Comparison of ENCODE assay signal across 13 cellular contexts in the genomic region with DNA sequence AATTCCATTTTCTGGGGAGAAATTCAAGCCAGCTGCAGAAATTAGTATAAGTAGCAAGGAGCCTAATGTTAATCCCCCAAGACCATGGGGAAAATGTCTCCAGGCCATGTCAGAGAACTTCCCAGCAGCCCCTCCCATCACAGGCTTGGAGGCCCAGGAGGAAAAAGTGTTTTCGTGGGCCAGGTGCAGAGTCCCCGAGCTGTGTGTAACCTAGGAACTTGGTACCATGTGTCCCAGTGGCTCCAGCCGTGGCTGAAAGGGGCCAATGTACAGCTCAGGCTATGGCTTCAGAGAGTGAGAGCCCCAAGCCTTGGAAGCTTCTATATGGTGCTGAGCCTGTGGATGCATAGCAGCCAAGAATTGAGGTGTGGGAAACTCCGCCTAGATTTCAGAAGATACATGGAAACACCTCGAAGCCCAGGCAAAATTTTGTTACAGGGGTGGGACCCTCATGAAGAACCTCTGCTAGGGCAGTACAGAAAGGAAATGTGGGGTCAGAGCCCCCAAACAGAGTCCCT.
DNase-seq lines count a peak whose midpoint lies in the region; ATAC-seq and TF ChIP-seq lines count a peak whose summit lies in the region.
"Had no signal": no experiment of that assay in that cellular context is flagged by ENCODE, and none has a peak within 500 bp of the region (broad histone marks: within the 10 kb centered on the region; RNA-seq: fewer than 3 reads in every experiment).

No MANE protein-coding gene starts in this region.

- H3K4me3 Mint-ChIP-seq in Caco-2 (ENCODE audit: unreplicated experiment): no peak overlapping the region

- TF ChIP-seq CTCF in HEK293 (tag by site-specific recombination; IDR thresholded peaks at IDR 0.05) (no peak), esophagus muscularis mucosa (IDR thresholded peaks at IDR 0.05) (no peak), vagina (IDR thresholded peaks at IDR 0.05) (no peak), dorsolateral prefrontal cortex (IDR thresholded peaks at IDR 0.05 in 54 of 56, conservative IDR thresholded peaks at IDR 0.05 in 2 of 56; ENCODE audit: low read depth in 1 of 56, partially characterized antibody in 56 of 56) (no peak), Caco-2 (IDR thresholded peaks at IDR 0.05; ENCODE audit: insufficient read depth in 1 of 2, low read depth in 1 of 2, low read length in 1 of 2, severe bottlenecking in 1 of 2, unreplicated experiment in 1 of 2) (no peak)

- no peak for TF ChIP-seq EP300 in esophagus muscularis mucosa (IDR thresholded peaks at IDR 0.05)

- H3K36me3 ChIP-seq in HEK293 (ENCODE audit: control insufficient read depth in 2 of 2, insufficient read depth in 1 of 2, low read length in 2 of 2) (no peaks in the 10 kb centered on the region), esophagus muscularis mucosa (no peaks in the 10 kb centered on the region), vagina (no peaks in the 10 kb centered on the region), Caco-2 (ENCODE audit: control insufficient read depth, insufficient read depth, low read length) (no peaks in the 10 kb centered on the region)
- H3K36me3 ChIP-seq: BE2C had no signal

- H3K36me3 Mint-ChIP-seq in Caco-2 (ENCODE audit: insufficient read depth, unreplicated experiment): no peaks in the 10 kb centered on the region

- ATAC-seq in GM21526 (IDR thresholded peaks at IDR 0.05; ENCODE audit: low FRiP score, unreplicated experiment): no peak
- ATAC-seq: HCT116 had no signal

- H3K9me3 ChIP-seq in HEK293 (ENCODE audit: control insufficient read depth, insufficient read depth, low read depth, low read length) (no peaks in the 10 kb centered on the region), esophagus muscularis mucosa (peaks cover 0 to 6% (median 0%) of the 10 kb centered on the region in 4 donors), vagina (no peaks in the 10 kb centered on the region), Caco-2 (no peaks in the 10 kb centered on the region)
- H3K9me3 ChIP-seq: BE2C had no signal

- TF ChIP-seq POLR2A in esophagus muscularis mucosa (IDR thresholded peaks at IDR 0.05; ENCODE audit: low read depth): no peak
- no peak for TF ChIP-seq POLR2A in vagina (IDR thresholded peaks at IDR 0.05)

- H3K27ac ChIP-seq in HEK293 (ENCODE audit: extremely low read depth, low read depth, low read length): no peak overlapping the region
- no peak overlapping the region for H3K27ac ChIP-seq in esophagus muscularis mucosa (replicated peaks in 1 of 4)
- peak overlapping the region; percentile 72 for H3K27ac ChIP-seq in vagina
- no peak overlapping the region for H3K27ac ChIP-seq in dorsolateral prefrontal cortex
- H3K27ac ChIP-seq: C4-2B had no signal

- no peak overlapping the region for H3K27ac Mint-ChIP-seq in Caco-2 (ENCODE audit: unreplicated experiment)
- H3K27ac Mint-ChIP-seq: CD4-positive, alpha-beta memory T cell had no signal

- no peaks in the 10 kb centered on the region for H3K27me3 Mint-ChIP-seq in Caco-2 (ENCODE audit: insufficient read depth, unreplicated experiment)

- H3K4me1 ChIP-seq in HEK293 (ENCODE audit: control insufficient read depth, insufficient read depth, low read length): no peaks in the 10 kb centered on the region
- H3K4me1 ChIP-seq in esophagus muscularis mucosa: no peaks in the 10 kb centered on the region
- no peaks in the 10 kb centered on the region for H3K4me1 ChIP-seq in vagina
- no peaks in the 10 kb centered on the region for H3K4me1 ChIP-seq in Caco-2
- H3K4me1 ChIP-seq: BE2C had no signal

- WGBS in esophagus muscularis mucosa: 84% methylated on average over 5 of the region's 5 CpGs

- H3K4me1 Mint-ChIP-seq in Caco-2 (ENCODE audit: low read depth, unreplicated experiment): no peaks in the 10 kb centered on the region
- H3K4me1 Mint-ChIP-seq: CD4-positive, alpha-beta memory T cell had no signal

- H3K9me3 Mint-ChIP-seq in Caco-2 (ENCODE audit: unreplicated experiment): peaks cover 9% of the 10 kb centered on the region

- CTCF ChIA-PET in HEK293 (lab: Yijun Ruan, JAX) (no interaction called here), Caco-2 (lab: Charles Lee) (no interaction called here)

- intact Hi-C loops in esophagus muscularis mucosa (cut with DNase I) (no loop called here), vagina (cut with DNase I) (no loop called here), dorsolateral prefrontal cortex (cut with DNase I) (no loop called here), Caco-2 (cut with micrococcal nuclease; ENCODE audit: unreplicated experiment) (no loop called here)

- H3K4me3 ChIP-seq in HEK293 (ENCODE audit: low read depth, low read length) (no peak overlapping the region), esophagus muscularis mucosa (no peak overlapping the region), vagina (no peak overlapping the region), dorsolateral prefrontal cortex (no peak overlapping the region), Caco-2 (ENCODE audit: low read depth, low read length) (no peak overlapping the region)

- BruUV-seq in Caco-2 (replicated peaks; lab: Mats Ljungman, UMichigan): no TSS peak

- H3K27me3 ChIP-seq in esophagus muscularis mucosa (peaks cover 0 to 23% (median 0%) of the 10 kb centered on the region in 4 donors), vagina (no peaks in the 10 kb centered on the region), dorsolateral prefrontal cortex (peaks cover 0 to 7% (median 0%) of the 10 kb centered on the region in 45 donors), Caco-2 (replicated peaks; ENCODE audit: control insufficient read depth, insufficient read depth, low read length) (no peaks in the 10 kb centered on the region)
- H3K27me3 ChIP-seq: BE2C had no signal

- DNase-seq in AG20443 (ENCODE audit: low spot score) (peak; percentile 0), esophagus muscularis mucosa (ENCODE audit: extremely low spot score) (peak; percentile 66), vagina (ENCODE audit: extremely low spot score in 2 of 2) (peak; percentile 22 to 93), dorsolateral prefrontal cortex (no peak), Caco-2 (no peak)
- DNase-seq: BE2C; CD4-positive, alpha-beta memory T cell; DND-41; GDM1 had no signal

- POLR2A ChIA-PET in HEK293 (lab: Yijun Ruan, JAX) (no interaction called here), Caco-2 (lab: Charles Lee) (no interaction called here)

TF ChIP-seq in HEK293, 187 proteins besides CTCF, POLR2A, EP300 and RAD21 (continues in another document):
- no peak for TF ChIP-seq ZNF658 (tag by site-specific recombination; IDR thresholded peaks at IDR 0.05)
- no peak for TF ChIP-seq ZSCAN18 (tag by site-specific recombination; IDR thresholded peaks at IDR 0.05)
- peak; percentile 84 for TF ChIP-seq ZNF585B (tag by site-specific recombination; IDR thresholded peaks at IDR 0.05)
- TF ChIP-seq ZNF510 (tag by site-specific recombination; IDR thresholded peaks at IDR 0.05; ENCODE audit: insufficient replicate concordance): no peak
- TF ChIP-seq ZSCAN16 (tag by site-specific recombination; IDR thresholded peaks at IDR 0.05): no peak
- TF ChIP-seq SETDB1 (IDR thresholded peaks at IDR 0.05; ENCODE audit: insufficient read length, low read length): peak; percentile 30
- no peak for TF ChIP-seq PBX3 (CRISPR knock-in tag; IDR thresholded peaks at IDR 0.05)
- TF ChIP-seq ZSCAN30 (tag by site-specific recombination; IDR thresholded peaks at IDR 0.05): no peak
- TF ChIP-seq, protein P1, sequence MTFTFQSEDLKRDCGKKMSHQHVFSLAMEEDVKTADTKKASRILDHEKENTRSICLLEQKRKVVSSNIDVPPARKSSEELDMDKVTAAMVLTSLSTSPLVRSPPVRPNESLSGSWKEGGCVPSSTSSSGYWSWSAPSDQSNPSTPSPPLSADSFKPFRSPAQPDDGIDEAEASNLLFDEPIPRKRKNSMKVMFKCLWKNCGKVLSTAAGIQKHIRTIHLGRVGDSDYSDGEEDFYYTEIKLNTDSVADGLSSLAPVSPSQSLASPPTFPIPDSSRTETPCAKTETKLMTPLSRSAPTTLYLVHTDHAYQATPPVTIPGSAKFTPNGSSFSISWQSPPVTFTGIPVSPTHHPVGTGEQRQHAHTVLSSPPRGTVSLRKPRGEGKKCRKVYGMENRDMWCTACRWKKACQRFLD (tag by site-specific recombination; IDR thresholded peaks at IDR 0.05): no peak
- TF ChIP-seq ZNF280C (tag by site-specific recombination; IDR thresholded peaks at IDR 0.05): no peak

Comparison
In these comparisons a context has a peak if more than half of its experiments do, and no peak if none do; other contexts are left out.
1. DNase-seq: peak in AG20443 (single experiment), esophagus muscularis mucosa (single experiment) and vagina (2 of 2); none in dorsolateral prefrontal cortex (0 of 10) and Caco-2 (0 of 2).